In the genomic region with DNA sequence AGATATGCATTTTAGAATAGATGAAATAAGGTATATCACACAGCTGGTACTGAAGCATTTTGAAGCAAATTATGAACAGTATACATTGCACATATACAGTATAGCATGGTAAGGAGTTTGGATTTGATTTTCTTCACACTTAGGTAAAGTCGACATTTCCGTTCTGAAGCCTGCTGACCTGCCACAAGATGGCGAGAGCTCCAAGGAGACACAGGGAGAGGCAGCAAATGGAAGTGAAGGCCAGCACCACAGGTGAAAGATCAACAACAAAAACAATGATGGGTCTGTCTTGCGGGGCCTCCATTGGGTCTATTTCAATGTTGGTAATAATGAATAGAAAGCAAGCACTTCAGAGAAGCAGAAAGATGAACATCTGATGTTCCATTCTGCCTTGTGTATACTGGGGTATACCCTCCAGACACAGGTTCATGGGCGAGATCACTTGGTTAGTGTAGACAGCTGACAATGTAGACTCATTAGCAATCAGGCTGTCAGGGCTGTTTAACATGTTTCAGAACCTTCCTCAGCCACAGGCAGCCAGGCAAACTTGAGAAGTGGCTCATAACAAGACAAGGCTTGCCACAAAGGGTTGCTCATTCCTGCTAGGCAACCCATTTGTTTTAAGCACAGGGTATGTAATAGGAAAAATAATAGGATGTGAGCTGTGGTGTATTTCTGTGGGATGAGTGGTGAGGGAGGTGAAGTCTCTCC, we compare ENCODE assay signal across 8 cellular contexts. TPM values are rescaled to one million over a fixed set of nuclear protein-coding genes. Genes with fewer than 3 reads are reported as not detected.
DNase-seq lines count a peak whose midpoint lies in the region; ATAC-seq, FAIRE-seq and TF ChIP-seq lines count a peak whose summit lies in the region.

No MANE protein-coding gene starts in this region.

- H3K4me1 ChIP-seq in OCI-LY1 (ENCODE audit: insufficient read depth, low read length, severe bottlenecking): no peaks in the 10 kb centered on the region
- H3K4me1 ChIP-seq in pancreas: no peaks in the 10 kb centered on the region

- peak; percentile 17 for DNase-seq in stimulated activated CD4-positive, alpha-beta T cell treated with anti-CD3 and anti-CD28 coated beads, Interleukin-1b, Interleukin-23, amount 100 ng/mL, for 48 hours
- DNase-seq in stimulated activated CD4-positive, alpha-beta T cell treated with anti-CD3 and anti-CD28 coated beads, Interleukin-12 subunit alpha, Interleukin-12 subunit beta, amount 100 ng/mL, for 4 hours: no peak
- DNase-seq in endothelial cell (ENCODE audit: low spot score) (peak; percentile 13), pancreas (no peak), coronary artery (ENCODE audit: low spot score) (no peak)
- DNase-seq in activated T-helper 1 cell treated with anti-CD3 and anti-CD28 coated beads, Interleukin-12 subunit alpha, Interleukin-12 subunit beta, Interleukin-2, Interleukin-4 antibody, amounts not matched to agents 30 ng/mL and 10 ng/mL and 1 ng/mL, durations not matched to agents 14 hours and 24 hours and 36 hours (ENCODE audit: low spot score): no peak

- TF ChIP-seq CTCF in OCI-LY1 (IDR thresholded peaks at IDR 0.05; ENCODE audit: low read length) (peak; percentile 59), endothelial cell (IDR thresholded peaks at IDR 0.05; ENCODE audit: unreplicated experiment) (no peak), pancreas (IDR thresholded peaks at IDR 0.05) (no peak), coronary artery (IDR thresholded peaks at IDR 0.05) (no peak)

- no peaks in the 10 kb centered on the region for H4K20me1 ChIP-seq in OCI-LY1 (ENCODE audit: insufficient read depth, low read length)

- H3K27me3 Mint-ChIP-seq in endothelial cell (ENCODE audit: unreplicated experiment): peaks cover 2% of the 10 kb centered on the region
- H3K27me3 Mint-ChIP-seq in activated T-helper 1 cell treated with anti-CD3 and anti-CD28 coated beads, Interleukin-12 subunit alpha, Interleukin-12 subunit beta, Interleukin-2, Interleukin-4 antibody, amounts not matched to agents 30 ng/mL and 10 ng/mL and 1 ng/mL, durations not matched to agents 14 hours and 24 hours and 36 hours (ENCODE audit: insufficient read depth): no peaks in the 10 kb centered on the region

- ATAC-seq in HG02938 (IDR thresholded peaks at IDR 0.05; ENCODE audit: unreplicated experiment) (peak; percentile 62), pancreas (peak in 2 of 4 donors; percentile 43 to 58)

- H3K27ac ChIP-seq in OCI-LY1 (ENCODE audit: low read depth, low read length, poor library complexity, severe bottlenecking): no peak overlapping the region
- no peak overlapping the region for H3K27ac ChIP-seq in pancreas
- H3K27ac ChIP-seq in coronary artery: no peak overlapping the region

- H3K27ac Mint-ChIP-seq in endothelial cell (ENCODE audit: unreplicated experiment): no peak overlapping the region
- H3K27ac Mint-ChIP-seq in activated T-helper 1 cell treated with anti-CD3 and anti-CD28 coated beads, Interleukin-12 subunit alpha, Interleukin-12 subunit beta, Interleukin-2, Interleukin-4 antibody, amounts not matched to agents 30 ng/mL and 10 ng/mL and 1 ng/mL, durations not matched to agents 14 hours and 24 hours and 36 hours: no peak overlapping the region

- H2AFZ ChIP-seq in OCI-LY1 (ENCODE audit: low read length): no peak overlapping the region; the same call in 1 of the 2 replicates

- H3K4me3 ChIP-seq in OCI-LY1 (ENCODE audit: low read depth, low read length, poor library complexity, severe bottlenecking) (no peak overlapping the region), pancreas (no peak overlapping the region), coronary artery (no peak overlapping the region)

- no peaks in the 10 kb centered on the region for H3K9me3 Mint-ChIP-seq in endothelial cell (ENCODE audit: unreplicated experiment)
- no peaks in the 10 kb centered on the region for H3K9me3 Mint-ChIP-seq in activated T-helper 1 cell treated with anti-CD3 and anti-CD28 coated beads, Interleukin-12 subunit alpha, Interleukin-12 subunit beta, Interleukin-2, Interleukin-4 antibody, amounts not matched to agents 30 ng/mL and 10 ng/mL and 1 ng/mL, durations not matched to agents 14 hours and 24 hours and 36 hours

- H3K4me2 ChIP-seq in OCI-LY1 (ENCODE audit: low read length): no peak overlapping the region

- H3K4me1 Mint-ChIP-seq in endothelial cell (ENCODE audit: unreplicated experiment): no peaks in the 10 kb centered on the region
- H3K4me1 Mint-ChIP-seq in activated T-helper 1 cell treated with anti-CD3 and anti-CD28 coated beads, Interleukin-12 subunit alpha, Interleukin-12 subunit beta, Interleukin-2, Interleukin-4 antibody, amounts not matched to agents 30 ng/mL and 10 ng/mL and 1 ng/mL, durations not matched to agents 14 hours and 24 hours and 36 hours (ENCODE audit: low read depth): no peaks in the 10 kb centered on the region

- H3K79me2 ChIP-seq in OCI-LY1 (ENCODE audit: insufficient read depth, low read length): no peaks in the 10 kb centered on the region

- no peaks in the 10 kb centered on the region for H3K36me3 Mint-ChIP-seq in endothelial cell (ENCODE audit: low read depth, unreplicated experiment)
- no peaks in the 10 kb centered on the region for H3K36me3 Mint-ChIP-seq in activated T-helper 1 cell treated with anti-CD3 and anti-CD28 coated beads, Interleukin-12 subunit alpha, Interleukin-12 subunit beta, Interleukin-2, Interleukin-4 antibody, amounts not matched to agents 30 ng/mL and 10 ng/mL and 1 ng/mL, durations not matched to agents 14 hours and 24 hours and 36 hours (ENCODE audit: low read depth)

- no peaks in the 10 kb centered on the region for H3K36me3 ChIP-seq in OCI-LY1 (ENCODE audit: insufficient read depth, low read length)
- H3K36me3 ChIP-seq in pancreas: no peaks in the 10 kb centered on the region

- intact Hi-C loops in pancreas (cut with DNase I): no loop called here
- intact Hi-C loops in activated T-helper 1 cell treated with anti-CD3 and anti-CD28 coated beads, Interleukin-12 subunit alpha, Interleukin-12 subunit beta, Interleukin-2, Interleukin-4 antibody, amounts not matched to agents 30 ng/mL and 10 ng/mL and 1 ng/mL, durations not matched to agents 14 hours and 24 hours and 36 hours (cut with micrococcal nuclease): loop anchor here (1.0 to 10.0 kb wide), 3 partner anchors 199 to 392 kb away; a partner anchor contains a TSS

- 30 to 31% methylated on average over 5 of the region's 5 CpGs for WGBS in pancreas, 2 donors

- H3F3A ChIP-seq in OCI-LY1 (ENCODE audit: insufficient read depth, low read length): no peaks in the 10 kb centered on the region

- H3K9ac ChIP-seq in OCI-LY1 (ENCODE audit: low read length): no peak overlapping the region

- peak; percentile 61 for FAIRE-seq in pancreas (lab: Jason Lieb, UNC)

- no peaks in the 10 kb centered on the region for H3K27me3 ChIP-seq in OCI-LY1 (ENCODE audit: insufficient read depth, low read length)
- H3K27me3 ChIP-seq in pancreas: peaks cover 0 to 5% (median 1%) of the 10 kb centered on the region in 4 donors

- no peaks in the 10 kb centered on the region for H3K9me3 ChIP-seq in OCI-LY1 (ENCODE audit: low read length)
- H3K9me3 ChIP-seq in pancreas: no peaks in the 10 kb centered on the region

- H3K4me3 Mint-ChIP-seq in endothelial cell (ENCODE audit: unreplicated experiment): no peak overlapping the region
- no peak overlapping the region for H3K4me3 Mint-ChIP-seq in activated T-helper 1 cell treated with anti-CD3 and anti-CD28 coated beads, Interleukin-12 subunit alpha, Interleukin-12 subunit beta, Interleukin-2, Interleukin-4 antibody, amounts not matched to agents 30 ng/mL and 10 ng/mL and 1 ng/mL, durations not matched to agents 14 hours and 24 hours and 36 hours

- no peaks in the 10 kb centered on the region for H3K9me2 ChIP-seq in OCI-LY1 (ENCODE audit: low read depth, low read length)

RNA-seq across cellular contexts. Expression of a gene that starts 21.4 kb away (rescaled TPM):
- total RNA-seq in endothelial cell (ENCODE audit: unreplicated experiment): not detected
- under 1 TPM in 1 of 6 donors, not detected in 5; 0.16 TPM for total RNA-seq in pancreas
- not detected for polyA plus RNA-seq in pancreas
- total RNA-seq in activated T-helper 1 cell treated with anti-CD3 and anti-CD28 coated beads, Interleukin-12 subunit alpha, Interleukin-12 subunit beta, Interleukin-2, Interleukin-4 antibody, amounts not matched to agents 30 ng/mL and 10 ng/mL and 1 ng/mL, durations not matched to agents 14 hours and 24 hours and 36 hours: not detected in 2 replicates

RNA-seq across cellular contexts. Expression of a gene that starts 33.2 kb away (rescaled TPM):
- 0.18 TPM for total RNA-seq in endothelial cell (ENCODE audit: unreplicated experiment)
- under 1 TPM in 5 of 6 donors, not detected in 1; 0.05 to 0.16 (median 0.06) TPM for total RNA-seq in pancreas
- under 1 TPM in 1 of 2 donors, not detected in 1; 0.35 TPM for polyA plus RNA-seq in pancreas
- total RNA-seq in activated T-helper 1 cell treated with anti-CD3 and anti-CD28 coated beads, Interleukin-12 subunit alpha, Interleukin-12 subunit beta, Interleukin-2, Interleukin-4 antibody, amounts not matched to agents 30 ng/mL and 10 ng/mL and 1 ng/mL, durations not matched to agents 14 hours and 24 hours and 36 hours: 0.39 and 0.51 TPM in 2 replicates

Comparison
In these comparisons a context has a peak if more than half of its experiments do, and no peak if none do; other contexts are left out.
1. DNase-seq: peak in stimulated activated CD4-positive, alpha-beta T cell treated with anti-CD3 and anti-CD28 coated beads, Interleukin-1b, Interleukin-23, amount 100 ng/mL, for 48 hours (single experiment) and endothelial cell (single experiment); none in stimulated activated CD4-positive, alpha-beta T cell treated with anti-CD3 and anti-CD28 coated beads, Interleukin-12 subunit alpha, Interleukin-12 subunit beta, amount 100 ng/mL, for 4 hours (single experiment), pancreas (0 of 6), coronary artery (single experiment) and activated T-helper 1 cell treated with anti-CD3 and anti-CD28 coated beads, Interleukin-12 subunit alpha, Interleukin-12 subunit beta, Interleukin-2, Interleukin-4 antibody, amounts not matched to agents 30 ng/mL and 10 ng/mL and 1 ng/mL, durations not matched to agents 14 hours and 24 hours and 36 hours (single experiment).